ENCODE assay signal across 12 cellular contexts in genomic region chr11:35721576-35722341, GRCh38. TPM values are rescaled to one million over a fixed set of nuclear protein-coding genes. Genes with fewer than 3 reads are reported as not detected.
A peak's percentile ranks its signal among the peaks of the same experiment; 100 is the strongest.
DNase-seq lines count a peak whose midpoint lies in the region; ATAC-seq, FAIRE-seq and TF ChIP-seq lines count a peak whose summit lies in the region.
"Had no signal": no experiment of that assay in that cellular context is flagged by ENCODE, and none has a peak within 500 bp of the region (broad histone marks: within the 10 kb centered on the region; RNA-seq: fewer than 3 reads in every experiment).

No MANE protein-coding gene starts in this region.

- ATAC-seq in GM21390 (IDR thresholded peaks at IDR 0.05; ENCODE audit: unreplicated experiment) (peak; percentile 54), HG03460 (IDR thresholded peaks at IDR 0.05; ENCODE audit: unreplicated experiment) (peak; percentile 51)

- H3K4me3 ChIP-seq in small intestine (ENCODE audit: low read depth in 1 of 2, low read length in 2 of 2) = no peak overlapping the region

- H3K4me1 ChIP-seq in small intestine (ENCODE audit: control insufficient read depth in 2 of 2, insufficient read depth in 1 of 2, low read depth in 1 of 2, low read length in 1 of 2) = peaks cover 0 to 3% of the 10 kb centered on the region in 2 donors

- no peaks in the 10 kb centered on the region for H3K9me3 ChIP-seq in small intestine (ENCODE audit: control insufficient read depth, low read depth)

- no peaks in the 10 kb centered on the region for H3K27me3 ChIP-seq in small intestine (ENCODE audit: control insufficient read depth in 2 of 2, insufficient read depth in 2 of 2, low read length in 2 of 2)

- no peak for TF ChIP-seq POLR2A in GM12891 (IDR thresholded peaks at IDR 0.05; ENCODE audit: low read depth, low read length)

- FAIRE-seq in GM12891 (lab: Jason Lieb, UNC) = peak; percentile 86
- no peak for FAIRE-seq in small intestine (lab: Jason Lieb, UNC)
- FAIRE-seq: urothelium cell line had no signal

- WGBS in small intestine, 3 donors = 74 to 81% (median 79%) methylated on average over 2 of the region's 2 CpGs

- H3K36me3 ChIP-seq in small intestine (ENCODE audit: control insufficient read depth in 2 of 2, insufficient read depth in 2 of 2, low read length in 2 of 2) = peaks cover 0 to 5% of the 10 kb centered on the region in 2 donors

- DNase-seq in GM12891 (ENCODE audit: insufficient read length, low spot score) (no peak), iris pigment epithelial cell (ENCODE audit: low read depth) (peak; percentile 67), KG1 (lab: John Stamatoyannopoulos, UW) (no peak), small intestine (no peak), NAMALWA (ENCODE audit: low spot score) (no peak)
- DNase-seq in stimulated activated naive CD4-positive, alpha-beta T cell treated with Interleukin-2 at 50 U/mL for 16 hours (lab: John Stamatoyannopoulos, UW) = no peak
- DNase-seq: aorta, foreskin fibroblast, KBM-7 had no signal

- H3K27ac ChIP-seq in small intestine (ENCODE audit: low read depth in 1 of 2, low read length in 1 of 2) = no peak overlapping the region

TF ChIP-seq in GM12891, 5 proteins besides CTCF, POLR2A, EP300 and RAD21:
- no peak for TF ChIP-seq TAF1 (IDR thresholded peaks at IDR 0.05; ENCODE audit: low read depth, low read length)
- no peak for TF ChIP-seq POLR2AphosphoS5 (IDR thresholded peaks at IDR 0.05; ENCODE audit: low read depth, low read length)
- TF ChIP-seq SPI1 (IDR thresholded peaks at IDR 0.05; ENCODE audit: low read depth, low read length) = peak; percentile 95
- no peak for TF ChIP-seq PAX5 (IDR thresholded peaks at IDR 0.05; ENCODE audit: insufficient read depth, low read length, severe bottlenecking)

RNA-seq across cellular contexts. Expression of gene TRIM44, which starts 59.2 kb away (rescaled TPM):
- polyA plus RNA-seq in GM12891 (2012; ENCODE audit: low read depth, missing spikeins) = 21.5 TPM
- 10 to 100 TPM in 1 of 3 donors, 1 to 10 TPM in 2; 8.9 to 15.9 (median 9.6) TPM for polyA plus RNA-seq in small intestine
